In the genomic region with DNA sequence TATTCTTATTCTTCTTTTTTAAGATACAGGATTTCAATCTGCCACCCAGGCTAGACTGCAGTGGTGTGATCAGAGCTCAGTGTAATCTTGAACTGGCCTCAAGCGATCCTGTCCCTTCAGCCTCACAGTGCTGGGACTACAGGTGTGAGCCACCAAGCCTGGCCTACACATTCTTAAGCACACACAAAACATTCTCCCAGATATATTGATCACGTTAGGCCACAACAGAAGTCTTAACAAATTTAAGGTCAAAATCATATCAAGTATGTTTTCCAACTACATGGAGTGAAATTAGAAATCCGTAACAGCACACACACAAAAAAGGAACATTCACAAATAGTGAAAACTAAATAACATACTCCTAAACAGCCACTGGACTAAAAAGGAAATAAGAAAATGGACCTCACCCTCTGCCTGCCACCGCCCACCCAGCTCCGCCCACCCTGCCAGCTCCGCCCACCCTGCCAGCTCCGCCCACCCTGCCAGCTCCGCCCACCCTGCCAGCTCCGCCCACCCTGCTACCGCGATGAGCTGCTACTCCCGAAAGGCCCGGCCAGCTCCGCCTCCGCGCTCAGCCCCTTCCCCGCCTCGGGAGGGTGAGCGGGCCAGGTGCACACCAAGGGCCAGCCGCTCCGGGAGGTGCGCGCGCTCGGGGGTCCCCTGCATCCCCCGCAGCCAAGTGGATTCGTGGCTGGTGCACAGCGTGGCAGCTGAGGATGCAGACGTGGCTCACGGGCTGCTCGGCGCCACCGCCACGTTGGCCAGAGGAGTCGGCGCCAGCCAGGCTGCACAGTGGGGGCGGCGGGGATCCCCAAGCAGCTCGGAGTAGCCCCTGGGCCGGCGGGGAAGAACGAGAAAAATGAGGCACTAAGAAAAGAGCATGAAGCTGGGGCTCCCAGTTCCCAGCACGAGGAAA, we compare ENCODE assay signal across 1 cellular context.
A peak's percentile ranks its signal among the peaks of the same experiment; 100 is the strongest.
TF ChIP-seq lines count a peak whose summit lies in the region.

No MANE protein-coding gene starts in this region.

TF ChIP-seq in HepG2, 621 proteins besides CTCF, POLR2A, EP300 and RAD21 (continued from another document and continues in another):
- TF ChIP-seq, protein P1, sequence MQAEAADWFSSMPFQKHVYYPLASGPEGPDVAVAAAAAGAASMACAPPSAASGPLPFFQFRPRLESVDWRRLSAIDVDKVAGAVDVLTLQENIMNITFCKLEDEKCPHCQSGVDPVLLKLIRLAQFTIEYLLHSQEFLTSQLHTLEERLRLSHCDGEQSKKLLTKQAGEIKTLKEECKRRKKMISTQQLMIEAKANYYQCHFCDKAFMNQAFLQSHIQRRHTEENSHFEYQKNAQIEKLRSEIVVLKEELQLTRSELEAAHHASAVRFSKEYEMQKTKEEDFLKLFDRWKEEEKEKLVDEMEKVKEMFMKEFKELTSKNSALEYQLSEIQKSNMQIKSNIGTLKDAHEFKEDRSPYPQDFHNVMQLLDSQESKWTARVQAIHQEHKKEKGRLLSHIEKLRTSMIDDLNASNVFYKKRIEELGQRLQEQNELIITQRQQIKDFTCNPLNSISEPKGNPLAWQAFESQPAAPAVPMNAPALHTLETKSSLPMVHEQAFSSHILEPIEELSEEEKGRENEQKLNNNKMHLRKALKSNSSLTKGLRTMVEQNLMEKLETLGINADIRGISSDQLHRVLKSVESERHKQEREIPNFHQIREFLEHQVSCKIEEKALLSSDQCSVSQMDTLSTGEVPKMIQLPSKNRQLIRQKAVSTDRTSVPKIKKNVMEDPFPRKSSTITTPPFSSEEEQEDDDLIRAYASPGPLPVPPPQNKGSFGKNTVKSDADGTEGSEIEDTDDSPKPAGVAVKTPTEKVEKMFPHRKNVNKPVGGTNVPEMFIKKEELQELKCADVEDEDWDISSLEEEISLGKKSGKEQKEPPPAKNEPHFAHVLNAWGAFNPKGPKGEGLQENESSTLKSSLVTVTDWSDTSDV (CRISPR knock-in tag; IDR thresholded peaks at IDR 0.05): peak; percentile 84; the same call in 1 of the 2 replicates
- peak; percentile 87 for TF ChIP-seq ZNF451 (CRISPR knock-in tag; IDR thresholded peaks at IDR 0.05)
- 0 out of 2 replicates have a peak, but pooled peaks have one; percentile 17 for TF ChIP-seq ZNF354B (CRISPR knock-in tag; IDR thresholded peaks at IDR 0.05)
- peak; percentile 59 for TF ChIP-seq MED1 (CRISPR knock-in tag; IDR thresholded peaks at IDR 0.05)
- TF ChIP-seq, protein P2, sequence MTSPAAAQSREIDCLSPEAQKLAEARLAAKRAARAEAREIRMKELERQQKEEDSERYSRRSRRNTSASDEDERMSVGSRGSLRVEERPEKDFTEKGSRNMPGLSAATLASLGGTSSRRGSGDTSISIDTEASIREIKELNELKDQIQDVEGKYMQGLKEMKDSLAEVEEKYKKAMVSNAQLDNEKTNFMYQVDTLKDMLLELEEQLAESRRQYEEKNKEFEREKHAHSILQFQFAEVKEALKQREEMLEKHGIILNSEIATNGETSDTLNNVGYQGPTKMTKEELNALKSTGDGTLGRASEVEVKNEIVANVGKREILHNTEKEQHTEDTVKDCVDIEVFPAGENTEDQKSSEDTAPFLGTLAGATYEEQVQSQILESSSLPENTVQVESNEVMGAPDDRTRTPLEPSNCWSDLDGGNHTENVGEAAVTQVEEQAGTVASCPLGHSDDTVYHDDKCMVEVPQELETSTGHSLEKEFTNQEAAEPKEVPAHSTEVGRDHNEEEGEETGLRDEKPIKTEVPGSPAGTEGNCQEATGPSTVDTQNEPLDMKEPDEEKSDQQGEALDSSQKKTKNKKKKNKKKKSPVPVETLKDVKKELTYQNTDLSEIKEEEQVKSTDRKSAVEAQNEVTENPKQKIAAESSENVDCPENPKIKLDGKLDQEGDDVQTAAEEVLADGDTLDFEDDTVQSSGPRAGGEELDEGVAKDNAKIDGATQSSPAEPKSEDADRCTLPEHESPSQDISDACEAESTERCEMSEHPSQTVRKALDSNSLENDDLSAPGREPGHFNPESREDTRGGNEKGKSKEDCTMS (CRISPR knock-in tag; conservative IDR thresholded peaks at IDR 0.05): 0 out of 2 replicates have a peak, but pooled peaks have one; percentile 35
- TF ChIP-seq HNF1A (IDR thresholded peaks at IDR 0.05; ENCODE audit: low read depth): no peak
- TF ChIP-seq HNF1A (CRISPR knock-in tag; IDR thresholded peaks at IDR 0.05; ENCODE audit: borderline replicate concordance): peak; percentile 52; the same call in 1 of the 2 replicates
- TF ChIP-seq HMG20B (CRISPR knock-in tag; conservative IDR thresholded peaks at IDR 0.05): no peak
- peak; percentile 97 for TF ChIP-seq DMAP1 (CRISPR knock-in tag; IDR thresholded peaks at IDR 0.05)
- peak; percentile 68 for TF ChIP-seq HOXA3 (CRISPR knock-in tag; IDR thresholded peaks at IDR 0.05)
- peak; percentile 80; the same call in 1 of the 2 replicates for TF ChIP-seq SALL2 (CRISPR knock-in tag; IDR thresholded peaks at IDR 0.05)
- TF ChIP-seq SOX13 (IDR thresholded peaks at IDR 0.05): no peak
- peak in 1 of 2 experiments; percentile 44; a peak in 2 of 4 replicates for TF ChIP-seq SOX13 (CRISPR knock-in tag; conservative IDR thresholded peaks at IDR 0.05 in 1 of 2, IDR thresholded peaks at IDR 0.05 in 1 of 2)
- TF ChIP-seq KAT7 (CRISPR knock-in tag; IDR thresholded peaks at IDR 0.05; ENCODE audit: borderline replicate concordance): peak; percentile 56; the same call in 1 of the 2 replicates
- TF ChIP-seq ZNF687 (CRISPR knock-in tag; IDR thresholded peaks at IDR 0.05): peak; percentile 95
- 0 out of 2 replicates have a peak, but pooled peaks have one; percentile 29 for TF ChIP-seq ZNF782 (CRISPR knock-in tag; IDR thresholded peaks at IDR 0.05; ENCODE audit: borderline replicate concordance)
- TF ChIP-seq, protein P3, sequence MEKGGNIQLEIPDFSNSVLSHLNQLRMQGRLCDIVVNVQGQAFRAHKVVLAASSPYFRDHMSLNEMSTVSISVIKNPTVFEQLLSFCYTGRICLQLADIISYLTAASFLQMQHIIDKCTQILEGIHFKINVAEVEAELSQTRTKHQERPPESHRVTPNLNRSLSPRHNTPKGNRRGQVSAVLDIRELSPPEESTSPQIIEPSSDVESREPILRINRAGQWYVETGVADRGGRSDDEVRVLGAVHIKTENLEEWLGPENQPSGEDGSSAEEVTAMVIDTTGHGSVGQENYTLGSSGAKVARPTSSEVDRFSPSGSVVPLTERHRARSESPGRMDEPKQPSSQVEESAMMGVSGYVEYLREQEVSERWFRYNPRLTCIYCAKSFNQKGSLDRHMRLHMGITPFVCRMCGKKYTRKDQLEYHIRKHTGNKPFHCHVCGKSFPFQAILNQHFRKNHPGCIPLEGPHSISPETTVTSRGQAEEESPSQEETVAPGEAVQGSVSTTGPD (CRISPR knock-in tag; IDR thresholded peaks at IDR 0.05): no peak
- TF ChIP-seq MZF1 (CRISPR knock-in tag; IDR thresholded peaks at IDR 0.05; ENCODE audit: borderline replicate concordance): no peak
- peak; percentile 79; the same call in 1 of the 2 replicates for TF ChIP-seq KDM3A (CRISPR knock-in tag; IDR thresholded peaks at IDR 0.05; ENCODE audit: low read depth)
- TF ChIP-seq, protein P4, sequence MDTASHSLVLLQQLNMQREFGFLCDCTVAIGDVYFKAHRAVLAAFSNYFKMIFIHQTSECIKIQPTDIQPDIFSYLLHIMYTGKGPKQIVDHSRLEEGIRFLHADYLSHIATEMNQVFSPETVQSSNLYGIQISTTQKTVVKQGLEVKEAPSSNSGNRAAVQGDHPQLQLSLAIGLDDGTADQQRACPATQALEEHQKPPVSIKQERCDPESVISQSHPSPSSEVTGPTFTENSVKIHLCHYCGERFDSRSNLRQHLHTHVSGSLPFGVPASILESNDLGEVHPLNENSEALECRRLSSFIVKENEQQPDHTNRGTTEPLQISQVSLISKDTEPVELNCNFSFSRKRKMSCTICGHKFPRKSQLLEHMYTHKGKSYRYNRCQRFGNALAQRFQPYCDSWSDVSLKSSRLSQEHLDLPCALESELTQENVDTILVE (CRISPR knock-in tag; IDR thresholded peaks at IDR 0.05): peak; percentile 54; the same call in 1 of the 2 replicates
- TF ChIP-seq ETS1 (CRISPR knock-in tag; IDR thresholded peaks at IDR 0.05): 0 out of 2 replicates have a peak, but pooled peaks have one; percentile 69
- TF ChIP-seq HNRNPH1 (optimal IDR thresholded peaks at IDR 0.05; ENCODE audit: low read depth, low read length): no peak
- TF ChIP-seq POLR2G (IDR thresholded peaks at IDR 0.05; ENCODE audit: low read depth, low read length): peak; percentile 85
- TF ChIP-seq, protein P5, sequence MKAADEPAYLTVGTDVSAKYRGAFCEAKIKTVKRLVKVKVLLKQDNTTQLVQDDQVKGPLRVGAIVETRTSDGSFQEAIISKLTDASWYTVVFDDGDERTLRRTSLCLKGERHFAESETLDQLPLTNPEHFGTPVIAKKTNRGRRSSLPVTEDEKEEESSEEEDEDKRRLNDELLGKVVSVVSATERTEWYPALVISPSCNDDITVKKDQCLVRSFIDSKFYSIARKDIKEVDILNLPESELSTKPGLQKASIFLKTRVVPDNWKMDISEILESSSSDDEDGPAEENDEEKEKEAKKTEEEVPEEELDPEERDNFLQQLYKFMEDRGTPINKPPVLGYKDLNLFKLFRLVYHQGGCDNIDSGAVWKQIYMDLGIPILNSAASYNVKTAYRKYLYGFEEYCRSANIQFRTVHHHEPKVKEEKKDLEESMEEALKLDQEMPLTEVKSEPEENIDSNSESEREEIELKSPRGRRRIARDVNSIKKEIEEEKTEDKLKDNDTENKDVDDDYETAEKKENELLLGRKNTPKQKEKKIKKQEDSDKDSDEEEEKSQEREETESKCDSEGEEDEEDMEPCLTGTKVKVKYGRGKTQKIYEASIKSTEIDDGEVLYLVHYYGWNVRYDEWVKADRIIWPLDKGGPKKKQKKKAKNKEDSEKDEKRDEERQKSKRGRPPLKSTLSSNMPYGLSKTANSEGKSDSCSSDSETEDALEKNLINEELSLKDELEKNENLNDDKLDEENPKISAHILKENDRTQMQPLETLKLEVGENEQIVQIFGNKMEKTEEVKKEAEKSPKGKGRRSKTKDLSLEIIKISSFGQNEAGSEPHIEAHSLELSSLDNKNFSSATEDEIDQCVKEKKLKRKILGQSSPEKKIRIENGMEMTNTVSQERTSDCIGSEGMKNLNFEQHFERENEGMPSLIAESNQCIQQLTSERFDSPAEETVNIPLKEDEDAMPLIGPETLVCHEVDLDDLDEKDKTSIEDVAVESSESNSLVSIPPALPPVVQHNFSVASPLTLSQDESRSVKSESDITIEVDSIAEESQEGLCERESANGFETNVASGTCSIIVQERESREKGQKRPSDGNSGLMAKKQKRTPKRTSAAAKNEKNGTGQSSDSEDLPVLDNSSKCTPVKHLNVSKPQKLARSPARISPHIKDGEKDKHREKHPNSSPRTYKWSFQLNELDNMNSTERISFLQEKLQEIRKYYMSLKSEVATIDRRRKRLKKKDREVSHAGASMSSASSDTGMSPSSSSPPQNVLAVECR (CRISPR knock-in tag; IDR thresholded peaks at IDR 0.05; ENCODE audit: borderline replicate concordance): peak; percentile 96
- TF ChIP-seq ZFP90 (CRISPR knock-in tag; IDR thresholded peaks at IDR 0.05; ENCODE audit: borderline replicate concordance): peak; percentile 85; the same call in 1 of the 2 replicates
